In the genomic region with DNA sequence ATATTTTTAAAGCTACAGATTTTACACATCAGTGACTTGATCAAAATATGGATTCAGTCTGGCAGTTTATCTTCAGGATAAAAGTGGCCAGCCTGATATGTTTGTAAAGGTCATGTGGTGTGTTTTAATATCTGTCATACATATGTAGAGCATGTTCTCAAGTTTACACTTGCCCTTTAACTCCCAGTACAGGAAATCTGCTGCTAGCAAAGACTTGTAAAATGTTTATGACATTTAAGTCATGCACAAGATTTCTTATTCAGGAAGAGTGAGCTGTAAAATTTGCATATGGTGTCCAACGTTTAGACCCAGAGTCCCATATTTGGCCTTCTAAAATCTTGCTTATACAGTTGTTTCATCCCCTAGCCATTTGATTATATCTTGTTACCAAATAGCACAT, we compare ENCODE assay signal across 25 cellular contexts.
DNase-seq lines count a peak whose midpoint lies in the region; ATAC-seq, FAIRE-seq and TF ChIP-seq lines count a peak whose summit lies in the region.
"Had no signal": no experiment of that assay in that cellular context is flagged by ENCODE, and none has a peak within 500 bp of the region (broad histone marks: within the 10 kb centered on the region; RNA-seq: fewer than 3 reads in every experiment).

No MANE protein-coding gene starts in this region.

- H3K27ac ChIP-seq in A673 (ENCODE audit: low read depth, low read length, poor library complexity, severe bottlenecking) = no peak overlapping the region
- H3K27ac ChIP-seq: HL-60 had no signal

- H3K4me2 ChIP-seq in Loucy (ENCODE audit: low read depth, low read length, poor library complexity, severe bottlenecking) = peak overlapping the region; percentile 48
- H3K4me2 ChIP-seq: GM23338 had no signal

- DNase-seq in A673 (ENCODE audit: low spot score) (peak; percentile 19), bronchial epithelial cell (ENCODE audit: low read depth) (peak; percentile 96), fibroblast of villous mesenchyme (ENCODE audit: low read depth) (peak; percentile 45), AG08396 (ENCODE audit: low spot score) (no peak), anterior cingulate cortex (lab: John Stamatoyannopoulos, UW) (no peak), SHP77 treated with DMSO at 0.1 percent for 48 hours (lab: John Stamatoyannopoulos, UW) (no peak)
- DNase-seq: 8988T; BE2C; C1 segment of cervical spinal cord; CD4-positive, CD25-positive, alpha-beta regulatory T cell; CD8-positive, alpha-beta memory T cell; COR-L47; DMS 273 treated with DMSO at 0.1 percent for 48 hours; DMS53; DND-41; EL; HCEC 1CT; IMR-90 had no signal

- H3K4me1 ChIP-seq in A673 (ENCODE audit: insufficient read depth, low read length, poor library complexity, severe bottlenecking) (peaks cover 8% of the 10 kb centered on the region), Loucy (ENCODE audit: insufficient read depth, low read length, poor library complexity, severe bottlenecking) (peaks cover 29% of the 10 kb centered on the region)
- H3K4me1 ChIP-seq: BE2C had no signal

- H2AFZ ChIP-seq in Loucy (ENCODE audit: low read length) = no peak overlapping the region
- H2AFZ ChIP-seq: GM23338 had no signal

- H3K27me3 ChIP-seq in A673 (replicated peaks; ENCODE audit: insufficient read depth, low read depth, low read length, poor library complexity) (no peaks in the 10 kb centered on the region), Loucy (ENCODE audit: insufficient read depth, low read length, poor library complexity, severe bottlenecking) (no peaks in the 10 kb centered on the region), bronchial epithelial cell (ENCODE audit: control insufficient read depth, insufficient read depth, low read length) (no peaks in the 10 kb centered on the region)
- H3K27me3 ChIP-seq: BE2C had no signal

- H3K4me3 ChIP-seq in A673 (ENCODE audit: low read depth, low read length, poor library complexity, severe bottlenecking) (no peak overlapping the region), Loucy (ENCODE audit: low read length, poor library complexity, severe bottlenecking) (peak overlapping the region; percentile 40), bronchial epithelial cell (ENCODE audit: low read depth, low read length) (no peak overlapping the region), fibroblast of villous mesenchyme (ENCODE audit: low read depth, low read length) (no peak overlapping the region)
- H3K4me3 ChIP-seq: GM12878, GM23338 had no signal

- no peaks in the 10 kb centered on the region for H3K9me3 ChIP-seq in A673 (ENCODE audit: low read depth, low read length, poor library complexity, severe bottlenecking)
- H3K9me3 ChIP-seq in Loucy (ENCODE audit: insufficient read depth, low read depth, low read length) = no peaks in the 10 kb centered on the region
- H3K9me3 ChIP-seq: BE2C had no signal

- no peaks in the 10 kb centered on the region for H3K36me3 ChIP-seq in A673 (ENCODE audit: insufficient read depth, low read length, poor library complexity, severe bottlenecking)
- no peaks in the 10 kb centered on the region for H3K36me3 ChIP-seq in Loucy (ENCODE audit: insufficient read depth, low read length)
- H3K36me3 ChIP-seq in bronchial epithelial cell (ENCODE audit: control insufficient read depth, insufficient read depth, low read length) = no peaks in the 10 kb centered on the region
- H3K36me3 ChIP-seq: BE2C had no signal

- CTCF ChIA-PET in A673 (lab: Charles Lee) = no interaction called here

- no peaks in the 10 kb centered on the region for H3K9me2 ChIP-seq in Loucy (replicated peaks; ENCODE audit: low read depth, low read length)

- H3K9ac ChIP-seq in Loucy (ENCODE audit: low read depth, low read length, poor library complexity, severe bottlenecking) = no peak overlapping the region

- H3K79me2 ChIP-seq in Loucy (ENCODE audit: insufficient read depth, low read length) = no peaks in the 10 kb centered on the region

- POLR2A ChIA-PET in A673 (lab: Charles Lee; ENCODE audit: low non-redundant PET) = no interaction called here

- no peak for FAIRE-seq in bronchial epithelial cell (lab: Jason Lieb, UNC)
- FAIRE-seq: GM12878, H54, HTR-8/SVneo had no signal

- BruUV-seq in A673 (replicated peaks; lab: Mats Ljungman, UMichigan) = no TSS peak

- intact Hi-C loops in A673 (cut with micrococcal nuclease; ENCODE audit: unreplicated experiment) = no loop called here

- TF ChIP-seq CTCF in A673 (conservative IDR thresholded peaks at IDR 0.05; ENCODE audit: low read depth, low read length) (no peak), Loucy (conservative IDR thresholded peaks at IDR 0.05; ENCODE audit: low read length) (no peak), bronchial epithelial cell (IDR thresholded peaks at IDR 0.05; ENCODE audit: insufficient read depth, low read length, severe bottlenecking) (no peak), fibroblast of villous mesenchyme (IDR thresholded peaks at IDR 0.05; ENCODE audit: insufficient read depth, low read depth, low read length) (no peak)

- 0 out of 2 replicates have a peak, but pooled peaks cover 2% of the 10 kb centered on the region for H3F3A ChIP-seq in Loucy (ENCODE audit: low read depth)

- no peak for ATAC-seq in HG02884 (IDR thresholded peaks at IDR 0.05; ENCODE audit: unreplicated experiment)
- ATAC-seq: GM12878, GM23338 had no signal

- no peaks in the 10 kb centered on the region for H4K20me1 ChIP-seq in Loucy (ENCODE audit: insufficient read depth, low read length, poor library complexity, severe bottlenecking)

Comparison
In these comparisons a context has a peak if more than half of its experiments do, and no peak if none do; other contexts are left out.
1. DNase-seq: peak in A673 (single experiment), bronchial epithelial cell (single experiment) and fibroblast of villous mesenchyme (single experiment); none in AG08396 (single experiment), anterior cingulate cortex (0 of 58) and SHP77 treated with DMSO at 0.1 percent for 48 hours (single experiment).